24 cellular contexts compared by ENCODE assay signal in genomic region chr19:38588041-38588440, GRCh38. TPM values are rescaled to one million over a fixed set of nuclear protein-coding genes. Genes with fewer than 3 reads are reported as not detected.
DNase-seq lines count a peak whose midpoint lies in the region; ATAC-seq and TF ChIP-seq lines count a peak whose summit lies in the region.
"Had no signal": no experiment of that assay in that cellular context is flagged by ENCODE, and none has a peak within 500 bp of the region (broad histone marks: within the 10 kb centered on the region; RNA-seq: fewer than 3 reads in every experiment).

No MANE protein-coding gene starts in this region.

- H3K9me3 Mint-ChIP-seq in natural killer cell treated with Interleukin-12 subunit alpha and Interleukin-12 subunit beta and Interleukin-15 and Interleukin-18, amount 100 ng/mL, for 72 hours, result no peaks in the 10 kb centered on the region
- no peaks in the 10 kb centered on the region for H3K9me3 Mint-ChIP-seq in natural killer cell
- H3K9me3 Mint-ChIP-seq in activated CD4-positive, alpha-beta memory T cell treated with anti-CD3 and anti-CD28 coated beads, Interleukin-2, amount 10 ng/mL, durations not matched to agents 7 days and 5 days, result no peaks in the 10 kb centered on the region
- no peaks in the 10 kb centered on the region for H3K9me3 Mint-ChIP-seq in effector memory CD8-positive, alpha-beta T cell

- WGBS in GM23248 (ENCODE audit: low coverage in 1 of 2, low lambda C conversion rate in 2 of 2, missing lambda C conversion rate in 2 of 2), 2 experiments, result 55 to 68% methylated on average over 2 of the region's 2 CpGs

- H3K27ac ChIP-seq in GM23248, result no peak overlapping the region
- H3K27ac ChIP-seq: A549, HL-60, RWPE1 had no signal

- H3K9ac ChIP-seq in GM23248, result no peak overlapping the region

- H3K9me2 ChIP-seq in GM23248 (ENCODE audit: insufficient read depth), result no peaks in the 10 kb centered on the region

- H3K4me3 Mint-ChIP-seq in natural killer cell treated with Interleukin-12 subunit alpha and Interleukin-12 subunit beta and Interleukin-15 and Interleukin-18, amount 100 ng/mL, for 72 hours, result no peak overlapping the region
- no peak overlapping the region for H3K4me3 Mint-ChIP-seq in natural killer cell
- no peak overlapping the region for H3K4me3 Mint-ChIP-seq in activated CD4-positive, alpha-beta memory T cell treated with anti-CD3 and anti-CD28 coated beads, Interleukin-2, amount 10 ng/mL, durations not matched to agents 7 days and 5 days
- H3K4me3 Mint-ChIP-seq in effector memory CD8-positive, alpha-beta T cell, result no peak overlapping the region

- peak overlapping the region; percentile 17 to 24 for H3K27ac Mint-ChIP-seq in natural killer cell treated with Interleukin-12 subunit alpha and Interleukin-12 subunit beta and Interleukin-15 and Interleukin-18, amount 100 ng/mL, for 72 hours
- H3K27ac Mint-ChIP-seq in natural killer cell, result no peak overlapping the region
- H3K27ac Mint-ChIP-seq in activated CD4-positive, alpha-beta memory T cell treated with anti-CD3 and anti-CD28 coated beads, Interleukin-2, amount 10 ng/mL, durations not matched to agents 7 days and 5 days, result peak overlapping the region; percentile 4
- H3K27ac Mint-ChIP-seq in effector memory CD8-positive, alpha-beta T cell, result peak overlapping the region; percentile 47 to 77

- H3K79me2 ChIP-seq in GM23248 (ENCODE audit: insufficient read depth), result no peaks in the 10 kb centered on the region

- H4K20me1 ChIP-seq in GM23248 (ENCODE audit: insufficient read depth), result no peaks in the 10 kb centered on the region

- H3K4me1 ChIP-seq in GM23248 (ENCODE audit: insufficient read depth), result no peaks in the 10 kb centered on the region
- H3K4me1 ChIP-seq: A549 had no signal

- H3K9me3 ChIP-seq in GM23248 (ENCODE audit: low read depth), result no peaks in the 10 kb centered on the region
- H3K9me3 ChIP-seq: A549 had no signal

- POLR2A ChIA-PET in activated CD4-positive, alpha-beta memory T cell treated with anti-CD3 and anti-CD28 coated beads, Interleukin-2, amount 10 ng/mL, durations not matched to agents 7 days and 5 days (lab: Charles Lee), result no interaction called here

- in situ Hi-C loops in GM23248 (cut with MboI), result no loop called here

- peaks cover 5% of the 10 kb centered on the region for H3K36me3 Mint-ChIP-seq in natural killer cell treated with Interleukin-12 subunit alpha and Interleukin-12 subunit beta and Interleukin-15 and Interleukin-18, amount 100 ng/mL, for 72 hours
- H3K36me3 Mint-ChIP-seq in natural killer cell, result no peaks in the 10 kb centered on the region
- peaks cover 42% of the 10 kb centered on the region for H3K36me3 Mint-ChIP-seq in activated CD4-positive, alpha-beta memory T cell treated with anti-CD3 and anti-CD28 coated beads, Interleukin-2, amount 10 ng/mL, durations not matched to agents 7 days and 5 days (ENCODE audit: low read depth)
- H3K36me3 Mint-ChIP-seq in effector memory CD8-positive, alpha-beta T cell (ENCODE audit: insufficient read depth), result peaks cover 50% of the 10 kb centered on the region

- no peaks in the 10 kb centered on the region for H3F3A ChIP-seq in GM23248 (ENCODE audit: insufficient read depth)

- no peaks in the 10 kb centered on the region for H3K27me3 Mint-ChIP-seq in natural killer cell treated with Interleukin-12 subunit alpha and Interleukin-12 subunit beta and Interleukin-15 and Interleukin-18, amount 100 ng/mL, for 72 hours
- H3K27me3 Mint-ChIP-seq in natural killer cell (ENCODE audit: low read depth in 2 of 2), result no peaks in the 10 kb centered on the region
- no peaks in the 10 kb centered on the region for H3K27me3 Mint-ChIP-seq in activated CD4-positive, alpha-beta memory T cell treated with anti-CD3 and anti-CD28 coated beads, Interleukin-2, amount 10 ng/mL, durations not matched to agents 7 days and 5 days
- no peaks in the 10 kb centered on the region for H3K27me3 Mint-ChIP-seq in effector memory CD8-positive, alpha-beta T cell

- H3K4me1 Mint-ChIP-seq in natural killer cell treated with Interleukin-12 subunit alpha and Interleukin-12 subunit beta and Interleukin-15 and Interleukin-18, amount 100 ng/mL, for 72 hours (ENCODE audit: low read depth in 2 of 2), result peaks cover 5 to 9% of the 10 kb centered on the region in 2 donors
- peaks cover 6 to 10% of the 10 kb centered on the region in 2 donors for H3K4me1 Mint-ChIP-seq in natural killer cell
- peaks cover 12% of the 10 kb centered on the region for H3K4me1 Mint-ChIP-seq in activated CD4-positive, alpha-beta memory T cell treated with anti-CD3 and anti-CD28 coated beads, Interleukin-2, amount 10 ng/mL, durations not matched to agents 7 days and 5 days
- peaks cover 9 to 11% of the 10 kb centered on the region in 2 donors for H3K4me1 Mint-ChIP-seq in effector memory CD8-positive, alpha-beta T cell (ENCODE audit: low read depth in 2 of 2)

- intact Hi-C loops in natural killer cell (cut with micrococcal nuclease), result no loop called here

- no peaks in the 10 kb centered on the region for H3K36me3 ChIP-seq in GM23248 (ENCODE audit: low read depth)

- ATAC-seq in natural killer cell treated with Interleukin-12 subunit alpha and Interleukin-12 subunit beta and Interleukin-15 and Interleukin-18, amount 100 ng/mL, for 72 hours, result no peak
- ATAC-seq in natural killer cell (no peak), GM21423 (IDR thresholded peaks at IDR 0.05; ENCODE audit: unreplicated experiment) (no peak)
- no peak for ATAC-seq in effector memory CD8-positive, alpha-beta T cell (replicated peaks)
- ATAC-seq: A549, Panc1 had no signal

- no peak for TF ChIP-seq CTCF in natural killer cell (IDR thresholded peaks at IDR 0.05)

- H3K4me3 ChIP-seq in GM23248, result no peak overlapping the region
- H3K4me3 ChIP-seq: A549 had no signal

- no peak overlapping the region for H3K4me2 ChIP-seq in GM23248 (ENCODE audit: unreplicated experiment)
- H3K4me2 ChIP-seq: A549 had no signal

- no peak for DNase-seq in natural killer cell treated with Interleukin-12 subunit alpha and Interleukin-12 subunit beta and Interleukin-15 and Interleukin-18, amount 100 ng/mL, for 72 hours (ENCODE audit: low spot score)
- no peak for DNase-seq in natural killer cell
- no peak for DNase-seq in activated CD4-positive, alpha-beta memory T cell treated with anti-CD3 and anti-CD28 coated beads, Interleukin-2, amount 10 ng/mL, durations not matched to agents 7 days and 5 days
- no peak for DNase-seq in effector memory CD8-positive, alpha-beta T cell
- no peak for DNase-seq in hepatic stellate cell (ENCODE audit: low spot score)
- no peak for DNase-seq in GM23248
- DNase-seq: AML-193, C1 segment of cervical spinal cord, Calu3, DMS79 treated with DMSO at 0.1 percent for 48 hours, H7, Karpas-422, NCI-H1092, NCI-H1417 treated with DMSO at 0.1 percent for 48 hours, NCI-H1694 treated with DMSO at 0.1 percent for 48 hours, NCI-H2081, NCI-H2227 treated with DMSO at 0.1 percent for 48 hours, NCI-H526 treated with DMSO at 0.1 percent for 48 hours, SHP77 had no signal

- no peak overlapping the region for H2AFZ ChIP-seq in GM23248

- H3K27me3 ChIP-seq in GM23248 (replicated peaks; ENCODE audit: insufficient read depth), result no peaks in the 10 kb centered on the region

- CTCF ChIA-PET in activated CD4-positive, alpha-beta memory T cell treated with anti-CD3 and anti-CD28 coated beads, Interleukin-2, amount 10 ng/mL, durations not matched to agents 7 days and 5 days (lab: Charles Lee), result no interaction called here

RNA-seq across cellular contexts. Expression of gene MAP4K1, which starts 29.7 kb away (rescaled TPM):
- total RNA-seq in natural killer cell treated with Interleukin-12 subunit alpha and Interleukin-12 subunit beta and Interleukin-15 and Interleukin-18, amount 100 ng/mL, for 72 hours, result 100 to 1,000 TPM in 1 of 2 donors, 10 to 100 TPM in 1; 81.4 to 318 TPM
- total RNA-seq in natural killer cell, result 100 to 1,000 TPM; 162 to 201 (median 163) TPM
- total RNA-seq in activated CD4-positive, alpha-beta memory T cell treated with anti-CD3 and anti-CD28 coated beads, Interleukin-2, amount 10 ng/mL, durations not matched to agents 7 days and 5 days, result 100 to 1,000 TPM; 374 to 383 TPM
- not detected in 2 replicates for total RNA-seq in GM23248 (2014; rRNA removed; shearing (Covaris generic))
- polyA plus RNA-seq in GM23248 (2016; fragmentation: Nextera tagmentation; extraction: Ambion mirVana), result 0.63 and 1.0 TPM in 2 replicates
- total RNA-seq: Calu3 had no signal

RNA-seq across cellular contexts. Expression of gene EIF3K, which starts 30.9 kb away (rescaled TPM):
- 100 to 1,000 TPM; 216 to 286 TPM for total RNA-seq in natural killer cell treated with Interleukin-12 subunit alpha and Interleukin-12 subunit beta and Interleukin-15 and Interleukin-18, amount 100 ng/mL, for 72 hours
- 100 to 1,000 TPM; 232 to 262 (median 238) TPM for total RNA-seq in natural killer cell
- total RNA-seq in activated CD4-positive, alpha-beta memory T cell treated with anti-CD3 and anti-CD28 coated beads, Interleukin-2, amount 10 ng/mL, durations not matched to agents 7 days and 5 days, result 100 to 1,000 TPM; 297 TPM
- 270 and 295 TPM in 2 replicates for total RNA-seq in GM23248 (2014; rRNA removed; shearing (Covaris generic))
- 143 and 151 TPM in 2 replicates for polyA plus RNA-seq in GM23248 (2016; fragmentation: Nextera tagmentation; extraction: Ambion mirVana)

RNA-seq across cellular contexts. Expression of gene ACTN4, which starts 59.4 kb away (rescaled TPM):
- 100 to 1,000 TPM; 342 to 574 TPM for total RNA-seq in natural killer cell treated with Interleukin-12 subunit alpha and Interleukin-12 subunit beta and Interleukin-15 and Interleukin-18, amount 100 ng/mL, for 72 hours
- total RNA-seq in natural killer cell, result 100 to 1,000 TPM; 443 to 595 (median 541) TPM
- total RNA-seq in activated CD4-positive, alpha-beta memory T cell treated with anti-CD3 and anti-CD28 coated beads, Interleukin-2, amount 10 ng/mL, durations not matched to agents 7 days and 5 days, result 100 to 1,000 TPM; 532 to 534 TPM
- total RNA-seq in GM23248 (2014; rRNA removed; shearing (Covaris generic)), result 467 and 477 TPM in 2 replicates
- polyA plus RNA-seq in GM23248 (2016; fragmentation: Nextera tagmentation; extraction: Ambion mirVana), result 84.6 and 85.7 TPM in 2 replicates

Comparison
In these comparisons a context has a peak if more than half of its experiments do, and no peak if none do; other contexts are left out.
1. H3K27ac Mint-ChIP-seq: peak in natural killer cell treated with Interleukin-12 subunit alpha and Interleukin-12 subunit beta and Interleukin-15 and Interleukin-18, amount 100 ng/mL, for 72 hours (2 of 2), activated CD4-positive, alpha-beta memory T cell treated with anti-CD3 and anti-CD28 coated beads, Interleukin-2, amount 10 ng/mL, durations not matched to agents 7 days and 5 days (single experiment) and effector memory CD8-positive, alpha-beta T cell (2 of 2); none in natural killer cell (0 of 2).
2. RNA of gene MAP4K1, which starts 29.7 kb away (total RNA-seq): 374 to 383 TPM in activated CD4-positive, alpha-beta memory T cell treated with anti-CD3 and anti-CD28 coated beads, Interleukin-2, amount 10 ng/mL, durations not matched to agents 7 days and 5 days, 81.4 to 318 TPM in natural killer cell treated with Interleukin-12 subunit alpha and Interleukin-12 subunit beta and Interleukin-15 and Interleukin-18, amount 100 ng/mL, for 72 hours and 162 to 201 TPM in natural killer cell; not detected in GM23248; every median in the first group is over 10 times any median in the second.